In the genomic region with DNA sequence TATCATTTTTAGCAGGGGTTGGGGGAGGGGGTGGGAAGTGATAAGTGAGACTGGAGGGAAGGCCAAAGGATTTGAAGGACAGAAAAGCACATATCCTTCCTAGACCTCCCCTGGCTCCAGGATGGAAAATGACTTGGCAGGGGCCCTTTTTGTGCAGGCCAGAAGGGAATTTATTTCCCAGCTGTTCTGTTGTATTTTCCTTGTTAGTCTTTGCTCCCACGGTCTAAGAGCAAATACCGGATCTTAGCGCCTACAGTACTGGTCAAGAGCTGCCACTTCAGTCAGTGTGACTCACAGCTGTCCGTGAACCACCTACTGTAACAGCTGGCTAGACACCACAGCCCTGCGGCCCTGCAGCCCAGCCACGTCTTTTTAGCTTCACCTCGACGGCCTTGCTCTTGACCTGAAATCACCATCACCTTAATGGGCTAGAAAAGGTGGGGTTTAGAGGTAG, we compare ENCODE assay signal across 1 cellular context.
TF ChIP-seq lines count a peak whose summit lies in the region.

No MANE protein-coding gene starts in this region.

TF ChIP-seq in HepG2, 621 proteins besides CTCF, POLR2A, EP300 and RAD21 (continued from another document and continues in another):
- TF ChIP-seq, protein P1, sequence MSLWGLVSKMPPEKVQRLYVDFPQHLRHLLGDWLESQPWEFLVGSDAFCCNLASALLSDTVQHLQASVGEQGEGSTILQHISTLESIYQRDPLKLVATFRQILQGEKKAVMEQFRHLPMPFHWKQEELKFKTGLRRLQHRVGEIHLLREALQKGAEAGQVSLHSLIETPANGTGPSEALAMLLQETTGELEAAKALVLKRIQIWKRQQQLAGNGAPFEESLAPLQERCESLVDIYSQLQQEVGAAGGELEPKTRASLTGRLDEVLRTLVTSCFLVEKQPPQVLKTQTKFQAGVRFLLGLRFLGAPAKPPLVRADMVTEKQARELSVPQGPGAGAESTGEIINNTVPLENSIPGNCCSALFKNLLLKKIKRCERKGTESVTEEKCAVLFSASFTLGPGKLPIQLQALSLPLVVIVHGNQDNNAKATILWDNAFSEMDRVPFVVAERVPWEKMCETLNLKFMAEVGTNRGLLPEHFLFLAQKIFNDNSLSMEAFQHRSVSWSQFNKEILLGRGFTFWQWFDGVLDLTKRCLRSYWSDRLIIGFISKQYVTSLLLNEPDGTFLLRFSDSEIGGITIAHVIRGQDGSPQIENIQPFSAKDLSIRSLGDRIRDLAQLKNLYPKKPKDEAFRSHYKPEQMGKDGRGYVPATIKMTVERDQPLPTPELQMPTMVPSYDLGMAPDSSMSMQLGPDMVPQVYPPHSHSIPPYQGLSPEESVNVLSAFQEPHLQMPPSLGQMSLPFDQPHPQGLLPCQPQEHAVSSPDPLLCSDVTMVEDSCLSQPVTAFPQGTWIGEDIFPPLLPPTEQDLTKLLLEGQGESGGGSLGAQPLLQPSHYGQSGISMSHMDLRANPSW (CRISPR knock-in tag; IDR thresholded peaks at IDR 0.05; ENCODE audit: borderline replicate concordance) = peak; percentile 82; the same call in 1 of the 2 replicates
- TF ChIP-seq HOXA5 (CRISPR knock-in tag; IDR thresholded peaks at IDR 0.05) (no peak), ZKSCAN5 (CRISPR knock-in tag; IDR thresholded peaks at IDR 0.05) (no peak), ZSCAN25 (CRISPR knock-in tag; IDR thresholded peaks at IDR 0.05) (no peak), LCORL (IDR thresholded peaks at IDR 0.05) (no peak), LCORL (CRISPR knock-in tag; IDR thresholded peaks at IDR 0.05) (peak; percentile 43; the same call in 1 of the 2 replicates), HNRNPK (IDR thresholded peaks at IDR 0.05; ENCODE audit: low read depth, low read length, poor library complexity, severe bottlenecking) (peak; percentile 74), ZMYM2 (CRISPR knock-in tag; IDR thresholded peaks at IDR 0.05) (0 out of 2 replicates have a peak, but pooled peaks have one; percentile 24), FOXJ3 (CRISPR knock-in tag; IDR thresholded peaks at IDR 0.05; ENCODE audit: borderline replicate concordance) (0 out of 2 replicates have a peak, but pooled peaks have one; percentile 27), ZNF501 (CRISPR knock-in tag; IDR thresholded peaks at IDR 0.05) (0 out of 2 replicates have a peak, but pooled peaks have one; percentile 52), CCDC6 (CRISPR knock-in tag; IDR thresholded peaks at IDR 0.05) (no peak), RXRB (CRISPR knock-in tag; IDR thresholded peaks at IDR 0.05; ENCODE audit: borderline replicate concordance) (peak; percentile 85), PLRG1 (conservative IDR thresholded peaks at IDR 0.05) (no peak), PHF21A (CRISPR knock-in tag; IDR thresholded peaks at IDR 0.05) (peak; percentile 78), NKX3-1 (CRISPR knock-in tag; IDR thresholded peaks at IDR 0.05) (no peak), SIN3A (IDR thresholded peaks at IDR 0.05; ENCODE audit: borderline replicate concordance, low read depth, low read length) (peak; percentile 84; the same call in 1 of the 2 replicates), GTF2F1 (IDR thresholded peaks at IDR 0.05; ENCODE audit: low read length) (no peak), SSRP1 (CRISPR knock-in tag; IDR thresholded peaks at IDR 0.05) (peak; percentile 65; the same call in 1 of the 2 replicates), ZNF264 (CRISPR knock-in tag; IDR thresholded peaks at IDR 0.05) (no peak; the same call in 1 of the 2 replicates), AGO2 (optimal IDR thresholded peaks at IDR 0.05; ENCODE audit: low read depth, low read length) (no peak), SNAI1 (CRISPR knock-in tag; IDR thresholded peaks at IDR 0.05; ENCODE audit: borderline replicate concordance) (no peak), MIER2 (CRISPR knock-in tag; IDR thresholded peaks at IDR 0.05) (no peak), XRCC5 (optimal IDR thresholded peaks at IDR 0.05; ENCODE audit: low read length) (no peak), KDM1A (CRISPR knock-in tag; IDR thresholded peaks at IDR 0.05) (no peak), ZKSCAN8 (CRISPR knock-in tag; IDR thresholded peaks at IDR 0.05; ENCODE audit: borderline replicate concordance) (peak; percentile 30; the same call in 1 of the 2 replicates)
- TF ChIP-seq, protein P2, sequence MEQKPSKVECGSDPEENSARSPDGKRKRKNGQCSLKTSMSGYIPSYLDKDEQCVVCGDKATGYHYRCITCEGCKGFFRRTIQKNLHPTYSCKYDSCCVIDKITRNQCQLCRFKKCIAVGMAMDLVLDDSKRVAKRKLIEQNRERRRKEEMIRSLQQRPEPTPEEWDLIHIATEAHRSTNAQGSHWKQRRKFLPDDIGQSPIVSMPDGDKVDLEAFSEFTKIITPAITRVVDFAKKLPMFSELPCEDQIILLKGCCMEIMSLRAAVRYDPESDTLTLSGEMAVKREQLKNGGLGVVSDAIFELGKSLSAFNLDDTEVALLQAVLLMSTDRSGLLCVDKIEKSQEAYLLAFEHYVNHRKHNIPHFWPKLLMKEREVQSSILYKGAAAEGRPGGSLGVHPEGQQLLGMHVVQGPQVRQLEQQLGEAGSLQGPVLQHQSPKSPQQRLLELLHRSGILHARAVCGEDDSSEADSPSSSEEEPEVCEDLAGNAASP (CRISPR knock-in tag; IDR thresholded peaks at IDR 0.05; ENCODE audit: borderline replicate concordance) = peak; percentile 90
- TF ChIP-seq, protein P3, sequence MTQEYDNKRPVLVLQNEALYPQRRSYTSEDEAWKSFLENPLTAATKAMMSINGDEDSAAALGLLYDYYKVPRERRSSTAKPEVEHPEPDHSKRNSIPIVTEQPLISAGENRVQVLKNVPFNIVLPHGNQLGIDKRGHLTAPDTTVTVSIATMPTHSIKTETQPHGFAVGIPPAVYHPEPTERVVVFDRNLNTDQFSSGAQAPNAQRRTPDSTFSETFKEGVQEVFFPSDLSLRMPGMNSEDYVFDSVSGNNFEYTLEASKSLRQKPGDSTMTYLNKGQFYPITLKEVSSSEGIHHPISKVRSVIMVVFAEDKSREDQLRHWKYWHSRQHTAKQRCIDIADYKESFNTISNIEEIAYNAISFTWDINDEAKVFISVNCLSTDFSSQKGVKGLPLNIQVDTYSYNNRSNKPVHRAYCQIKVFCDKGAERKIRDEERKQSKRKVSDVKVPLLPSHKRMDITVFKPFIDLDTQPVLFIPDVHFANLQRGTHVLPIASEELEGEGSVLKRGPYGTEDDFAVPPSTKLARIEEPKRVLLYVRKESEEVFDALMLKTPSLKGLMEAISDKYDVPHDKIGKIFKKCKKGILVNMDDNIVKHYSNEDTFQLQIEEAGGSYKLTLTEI (CRISPR knock-in tag; conservative IDR thresholded peaks at IDR 0.05) = no peak
- TF ChIP-seq, protein P4, sequence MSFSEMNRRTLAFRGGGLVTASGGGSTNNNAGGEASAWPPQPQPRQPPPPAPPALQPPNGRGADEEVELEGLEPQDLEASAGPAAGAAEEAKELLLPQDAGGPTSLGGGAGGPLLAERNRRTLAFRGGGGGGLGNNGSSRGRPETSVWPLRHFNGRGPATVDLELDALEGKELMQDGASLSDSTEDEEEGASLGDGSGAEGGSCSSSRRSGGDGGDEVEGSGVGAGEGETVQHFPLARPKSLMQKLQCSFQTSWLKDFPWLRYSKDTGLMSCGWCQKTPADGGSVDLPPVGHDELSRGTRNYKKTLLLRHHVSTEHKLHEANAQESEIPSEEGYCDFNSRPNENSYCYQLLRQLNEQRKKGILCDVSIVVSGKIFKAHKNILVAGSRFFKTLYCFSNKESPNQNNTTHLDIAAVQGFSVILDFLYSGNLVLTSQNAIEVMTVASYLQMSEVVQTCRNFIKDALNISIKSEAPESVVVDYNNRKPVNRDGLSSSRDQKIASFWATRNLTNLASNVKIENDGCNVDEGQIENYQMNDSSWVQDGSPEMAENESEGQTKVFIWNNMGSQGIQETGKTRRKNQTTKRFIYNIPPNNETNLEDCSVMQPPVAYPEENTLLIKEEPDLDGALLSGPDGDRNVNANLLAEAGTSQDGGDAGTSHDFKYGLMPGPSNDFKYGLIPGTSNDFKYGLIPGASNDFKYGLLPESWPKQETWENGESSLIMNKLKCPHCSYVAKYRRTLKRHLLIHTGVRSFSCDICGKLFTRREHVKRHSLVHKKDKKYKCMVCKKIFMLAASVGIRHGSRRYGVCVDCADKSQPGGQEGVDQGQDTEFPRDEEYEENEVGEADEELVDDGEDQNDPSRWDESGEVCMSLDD (CRISPR knock-in tag; IDR thresholded peaks at IDR 0.05; ENCODE audit: borderline replicate concordance) = no peak
- TF ChIP-seq, protein P5, sequence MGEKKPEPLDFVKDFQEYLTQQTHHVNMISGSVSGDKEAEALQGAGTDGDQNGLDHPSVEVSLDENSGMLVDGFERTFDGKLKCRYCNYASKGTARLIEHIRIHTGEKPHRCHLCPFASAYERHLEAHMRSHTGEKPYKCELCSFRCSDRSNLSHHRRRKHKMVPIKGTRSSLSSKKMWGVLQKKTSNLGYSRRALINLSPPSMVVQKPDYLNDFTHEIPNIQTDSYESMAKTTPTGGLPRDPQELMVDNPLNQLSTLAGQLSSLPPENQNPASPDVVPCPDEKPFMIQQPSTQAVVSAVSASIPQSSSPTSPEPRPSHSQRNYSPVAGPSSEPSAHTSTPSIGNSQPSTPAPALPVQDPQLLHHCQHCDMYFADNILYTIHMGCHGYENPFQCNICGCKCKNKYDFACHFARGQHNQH (CRISPR knock-in tag; IDR thresholded peaks at IDR 0.05) = peak; percentile 87
- TF ChIP-seq, protein P6, sequence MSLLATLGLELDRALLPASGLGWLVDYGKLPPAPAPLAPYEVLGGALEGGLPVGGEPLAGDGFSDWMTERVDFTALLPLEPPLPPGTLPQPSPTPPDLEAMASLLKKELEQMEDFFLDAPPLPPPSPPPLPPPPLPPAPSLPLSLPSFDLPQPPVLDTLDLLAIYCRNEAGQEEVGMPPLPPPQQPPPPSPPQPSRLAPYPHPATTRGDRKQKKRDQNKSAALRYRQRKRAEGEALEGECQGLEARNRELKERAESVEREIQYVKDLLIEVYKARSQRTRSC (CRISPR knock-in tag; IDR thresholded peaks at IDR 0.05; ENCODE audit: low read depth) = no peak
- TF ChIP-seq, protein P7, sequence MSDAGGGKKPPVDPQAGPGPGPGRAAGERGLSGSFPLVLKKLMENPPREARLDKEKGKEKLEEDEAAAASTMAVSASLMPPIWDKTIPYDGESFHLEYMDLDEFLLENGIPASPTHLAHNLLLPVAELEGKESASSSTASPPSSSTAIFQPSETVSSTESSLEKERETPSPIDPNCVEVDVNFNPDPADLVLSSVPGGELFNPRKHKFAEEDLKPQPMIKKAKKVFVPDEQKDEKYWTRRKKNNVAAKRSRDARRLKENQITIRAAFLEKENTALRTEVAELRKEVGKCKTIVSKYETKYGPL (CRISPR knock-in tag; IDR thresholded peaks at IDR 0.05) = no peak
- TF ChIP-seq, protein P8, sequence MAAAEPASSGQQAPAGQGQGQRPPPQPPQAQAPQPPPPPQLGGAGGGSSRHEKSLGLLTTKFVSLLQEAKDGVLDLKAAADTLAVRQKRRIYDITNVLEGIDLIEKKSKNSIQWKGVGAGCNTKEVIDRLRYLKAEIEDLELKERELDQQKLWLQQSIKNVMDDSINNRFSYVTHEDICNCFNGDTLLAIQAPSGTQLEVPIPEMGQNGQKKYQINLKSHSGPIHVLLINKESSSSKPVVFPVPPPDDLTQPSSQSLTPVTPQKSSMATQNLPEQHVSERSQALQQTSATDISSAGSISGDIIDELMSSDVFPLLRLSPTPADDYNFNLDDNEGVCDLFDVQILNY (CRISPR knock-in tag; conservative IDR thresholded peaks at IDR 0.05) = no peak
- TF ChIP-seq, protein P9, sequence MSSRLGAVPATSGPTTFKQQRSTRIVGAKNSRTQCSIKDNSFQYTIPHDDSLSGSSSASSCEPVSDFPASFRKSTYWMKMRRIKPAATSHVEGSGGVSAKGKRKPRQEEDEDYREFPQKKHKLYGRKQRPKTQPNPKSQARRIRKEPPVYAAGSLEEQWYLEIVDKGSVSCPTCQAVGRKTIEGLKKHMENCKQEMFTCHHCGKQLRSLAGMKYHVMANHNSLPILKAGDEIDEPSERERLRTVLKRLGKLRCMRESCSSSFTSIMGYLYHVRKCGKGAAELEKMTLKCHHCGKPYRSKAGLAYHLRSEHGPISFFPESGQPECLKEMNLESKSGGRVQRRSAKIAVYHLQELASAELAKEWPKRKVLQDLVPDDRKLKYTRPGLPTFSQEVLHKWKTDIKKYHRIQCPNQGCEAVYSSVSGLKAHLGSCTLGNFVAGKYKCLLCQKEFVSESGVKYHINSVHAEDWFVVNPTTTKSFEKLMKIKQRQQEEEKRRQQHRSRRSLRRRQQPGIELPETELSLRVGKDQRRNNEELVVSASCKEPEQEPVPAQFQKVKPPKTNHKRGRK (CRISPR knock-in tag; IDR thresholded peaks at IDR 0.05) = no peak
- TF ChIP-seq, protein P10, sequence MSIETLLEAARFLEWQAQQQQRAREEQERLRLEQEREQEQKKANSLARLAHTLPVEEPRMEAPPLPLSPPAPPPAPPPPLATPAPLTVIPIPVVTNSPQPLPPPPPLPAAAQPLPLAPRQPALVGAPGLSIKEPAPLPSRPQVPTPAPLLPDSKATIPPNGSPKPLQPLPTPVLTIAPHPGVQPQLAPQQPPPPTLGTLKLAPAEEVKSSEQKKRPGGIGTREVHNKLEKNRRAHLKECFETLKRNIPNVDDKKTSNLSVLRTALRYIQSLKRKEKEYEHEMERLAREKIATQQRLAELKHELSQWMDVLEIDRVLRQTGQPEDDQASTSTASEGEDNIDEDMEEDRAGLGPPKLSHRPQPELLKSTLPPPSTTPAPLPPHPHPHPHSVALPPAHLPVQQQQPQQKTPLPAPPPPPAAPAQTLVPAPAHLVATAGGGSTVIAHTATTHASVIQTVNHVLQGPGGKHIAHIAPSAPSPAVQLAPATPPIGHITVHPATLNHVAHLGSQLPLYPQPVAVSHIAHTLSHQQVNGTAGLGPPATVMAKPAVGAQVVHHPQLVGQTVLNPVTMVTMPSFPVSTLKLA (IDR thresholded peaks at IDR 0.05) = no peak
- TF ChIP-seq, protein P11, sequence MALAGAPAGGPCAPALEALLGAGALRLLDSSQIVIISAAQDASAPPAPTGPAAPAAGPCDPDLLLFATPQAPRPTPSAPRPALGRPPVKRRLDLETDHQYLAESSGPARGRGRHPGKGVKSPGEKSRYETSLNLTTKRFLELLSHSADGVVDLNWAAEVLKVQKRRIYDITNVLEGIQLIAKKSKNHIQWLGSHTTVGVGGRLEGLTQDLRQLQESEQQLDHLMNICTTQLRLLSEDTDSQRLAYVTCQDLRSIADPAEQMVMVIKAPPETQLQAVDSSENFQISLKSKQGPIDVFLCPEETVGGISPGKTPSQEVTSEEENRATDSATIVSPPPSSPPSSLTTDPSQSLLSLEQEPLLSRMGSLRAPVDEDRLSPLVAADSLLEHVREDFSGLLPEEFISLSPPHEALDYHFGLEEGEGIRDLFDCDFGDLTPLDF (CRISPR knock-in tag; IDR thresholded peaks at IDR 0.05) = no peak
- TF ChIP-seq, protein P12, sequence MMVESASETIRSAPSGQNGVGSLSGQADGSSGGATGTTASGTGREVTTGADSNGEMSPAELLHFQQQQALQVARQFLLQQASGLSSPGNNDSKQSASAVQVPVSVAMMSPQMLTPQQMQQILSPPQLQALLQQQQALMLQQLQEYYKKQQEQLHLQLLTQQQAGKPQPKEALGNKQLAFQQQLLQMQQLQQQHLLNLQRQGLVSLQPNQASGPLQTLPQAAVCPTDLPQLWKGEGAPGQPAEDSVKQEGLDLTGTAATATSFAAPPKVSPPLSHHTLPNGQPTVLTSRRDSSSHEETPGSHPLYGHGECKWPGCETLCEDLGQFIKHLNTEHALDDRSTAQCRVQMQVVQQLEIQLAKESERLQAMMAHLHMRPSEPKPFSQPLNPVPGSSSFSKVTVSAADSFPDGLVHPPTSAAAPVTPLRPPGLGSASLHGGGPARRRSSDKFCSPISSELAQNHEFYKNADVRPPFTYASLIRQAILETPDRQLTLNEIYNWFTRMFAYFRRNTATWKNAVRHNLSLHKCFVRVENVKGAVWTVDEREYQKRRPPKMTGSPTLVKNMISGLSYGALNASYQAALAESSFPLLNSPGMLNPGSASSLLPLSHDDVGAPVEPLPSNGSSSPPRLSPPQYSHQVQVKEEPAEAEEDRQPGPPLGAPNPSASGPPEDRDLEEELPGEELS (CRISPR knock-in tag; IDR thresholded peaks at IDR 0.05) = peak; percentile 67
- TF ChIP-seq, protein P13, sequence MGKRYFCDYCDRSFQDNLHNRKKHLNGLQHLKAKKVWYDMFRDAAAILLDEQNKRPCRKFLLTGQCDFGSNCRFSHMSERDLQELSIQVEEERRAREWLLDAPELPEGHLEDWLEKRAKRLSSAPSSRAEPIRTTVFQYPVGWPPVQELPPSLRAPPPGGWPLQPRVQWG (CRISPR knock-in tag; IDR thresholded peaks at IDR 0.05; ENCODE audit: borderline replicate concordance, low read depth) = no peak
